9 cellular contexts compared by ENCODE assay signal in genomic region chr7:73607692-73607983, GRCh38. TPM values are rescaled to one million over a fixed set of nuclear protein-coding genes. Genes with fewer than 3 reads are reported as not detected.
"Had no signal": no experiment of that assay in that cellular context is flagged by ENCODE, and none has a peak within 500 bp of the region (broad histone marks: within the 10 kb centered on the region; RNA-seq: fewer than 3 reads in every experiment).

No MANE protein-coding gene starts in this region.

RNA-seq across cellular contexts. Expression of gene MLXIPL, which starts 16.7 kb away (rescaled TPM):
- total RNA-seq: activated CD4-positive, alpha-beta T cell treated with anti-CD3 and anti-CD28 coated beads, Interleukin-2, amount 10 ng/mL, durations not matched to agents 24 days and 14 days; activated CD8-positive, alpha-beta memory T cell treated with anti-CD3 and anti-CD28 coated beads for 36 hours; activated CD8-positive, alpha-beta T cell treated with anti-CD3 and anti-CD28 coated beads for 36 hours; activated naive CD8-positive, alpha-beta T cell treated with anti-CD3 and anti-CD28 coated beads for 36 hours; activated T-helper 17 cell treated with anti-CD3 and anti-CD28 coated beads, Interleukin-2, amount 50 U/mL, for 72 hours; MCF 10A; OCI-LY7; T-helper 1 cell treated with Interleukin-12 subunit alpha and Interleukin-12 subunit beta and Interleukin-4 antibody, amounts not matched to agents 30 ng/mL and 1 ng/mL, for 36 hours; T-helper 2 cell treated with Interferon-gamma antibody and Interleukin-4, amounts not matched to agents 100 ng/mL and 5 ng/mL, for 36 hours had no signal

RNA-seq across cellular contexts. Expression of gene VPS37D, which starts 60.0 kb away (rescaled TPM):
- total RNA-seq: T-helper 2 cell treated with Interferon-gamma antibody and Interleukin-4, amounts not matched to agents 100 ng/mL and 5 ng/mL, for 36 hours had no signal
